In genomic region chr2:88671786-88672427, GRCh38 we compare ENCODE assay signal across 1 cellular context.
TF ChIP-seq lines count a peak whose summit lies in the region.

No MANE protein-coding gene starts in this region.

TF ChIP-seq in HepG2, 621 proteins besides CTCF, POLR2A, EP300 and RAD21 (continued from another document):
- TF ChIP-seq ZNF407 (CRISPR knock-in tag; IDR thresholded peaks at IDR 0.05; ENCODE audit: not compliant biosample characterization) (no peak), ZNF205 (CRISPR knock-in tag; IDR thresholded peaks at IDR 0.05) (peak; percentile 36; the same call in 1 of the 2 replicates), SETDB1 (CRISPR knock-in tag; IDR thresholded peaks at IDR 0.05; ENCODE audit: borderline replicate concordance) (no peak), ZNF30 (CRISPR knock-in tag; IDR thresholded peaks at IDR 0.05) (no peak), ZNF3 (CRISPR knock-in tag; IDR thresholded peaks at IDR 0.05) (no peak), RFXAP (CRISPR knock-in tag; IDR thresholded peaks at IDR 0.05; ENCODE audit: borderline replicate concordance) (no peak), RBAK (CRISPR knock-in tag; IDR thresholded peaks at IDR 0.05) (no peak), MAF1 (CRISPR knock-in tag; IDR thresholded peaks at IDR 0.05; ENCODE audit: borderline replicate concordance) (no peak), ZNF235 (CRISPR knock-in tag; IDR thresholded peaks at IDR 0.05; ENCODE audit: borderline replicate concordance) (no peak), ZFP82 (CRISPR knock-in tag; IDR thresholded peaks at IDR 0.05; ENCODE audit: borderline replicate concordance) (no peak), ZBTB1 (CRISPR knock-in tag; IDR thresholded peaks at IDR 0.05; ENCODE audit: borderline replicate concordance) (no peak), THYN1 (CRISPR knock-in tag; IDR thresholded peaks at IDR 0.05; ENCODE audit: borderline replicate concordance, low read depth) (no peak), ATAD3A (CRISPR knock-in tag; IDR thresholded peaks at IDR 0.05) (no peak)
TF ChIP-seq in HepG2: peak in this region for 8.
